In genomic region chr1:43199093-43199726, GRCh38 we compare ENCODE assay signal across 11 cellular contexts. TPM values are rescaled to one million over a fixed set of nuclear protein-coding genes. Genes with fewer than 3 reads are reported as not detected.
A peak's percentile ranks its signal among the peaks of the same experiment; 100 is the strongest.
DNase-seq lines count a peak whose midpoint lies in the region; ATAC-seq, FAIRE-seq and TF ChIP-seq lines count a peak whose summit lies in the region.
"Had no signal": no experiment of that assay in that cellular context is flagged by ENCODE, and none has a peak within 500 bp of the region (broad histone marks: within the 10 kb centered on the region; RNA-seq: fewer than 3 reads in every experiment).

No MANE protein-coding gene starts in this region.

- no peaks in the 10 kb centered on the region for H3K27me3 ChIP-seq in PC-3 (ENCODE audit: low read length)

- H3F3A ChIP-seq in PC-3 (ENCODE audit: low read length, unreplicated experiment), result no peaks in the 10 kb centered on the region

- H3K79me2 ChIP-seq in PC-3 (ENCODE audit: low read length), result no peaks in the 10 kb centered on the region

- POLR2A ChIA-PET in PC-3 (lab: Charles Lee; ENCODE audit: unreplicated experiment), result no interaction called here

- no peaks in the 10 kb centered on the region for H3K36me3 ChIP-seq in PC-3 (ENCODE audit: low read depth, low read length)
- H3K36me3 ChIP-seq: prostate gland had no signal

- BruUV-seq in PC-3 (replicated peaks; lab: Mats Ljungman, UMichigan), result no TSS peak

- peak; percentile 76 for ATAC-seq in GM21786 (IDR thresholded peaks at IDR 0.05; ENCODE audit: unreplicated experiment)
- no peak for ATAC-seq in GM21390 (IDR thresholded peaks at IDR 0.05; ENCODE audit: unreplicated experiment)
- ATAC-seq in GM19455 (IDR thresholded peaks at IDR 0.05; ENCODE audit: unreplicated experiment), result no peak
- ATAC-seq in HG03520 (IDR thresholded peaks at IDR 0.05; ENCODE audit: unreplicated experiment), result no peak
- no peak for ATAC-seq in PC-3

- peaks cover 9% of the 10 kb centered on the region for H3K9me3 ChIP-seq in PC-3 (ENCODE audit: low read length)
- H3K9me3 ChIP-seq: prostate gland had no signal

- H3K9me2 ChIP-seq in PC-3 (replicated peaks; ENCODE audit: low read length), result no peaks in the 10 kb centered on the region

- CTCF ChIA-PET in PC-3 (lab: Charles Lee), result no interaction called here

- H3K4me3 ChIP-seq in PC-3 (ENCODE audit: low read length), result no peak overlapping the region
- H3K4me3 ChIP-seq: prostate gland had no signal

- H4K20me1 ChIP-seq in PC-3 (ENCODE audit: low read length), result no peaks in the 10 kb centered on the region

- H3K27ac ChIP-seq in PC-3 (ENCODE audit: low read length), result no peak overlapping the region
- H3K27ac ChIP-seq: prostate gland had no signal

- peak; percentile 95 for FAIRE-seq in GM18507 (lab: Jason Lieb, UNC)

- H3K9ac ChIP-seq in PC-3 (ENCODE audit: low read length), result no peak overlapping the region

- peak; percentile 35 for DNase-seq in GM18507 (ENCODE audit: extremely low spot score, insufficient read length, low read depth)
- DNase-seq in NCI-H1436 (lab: John Stamatoyannopoulos, UW), result peak; percentile 77
- peak; percentile 24 for DNase-seq in glomerular visceral epithelial cell (ENCODE audit: extremely low spot score)
- DNase-seq in PC-3, result no peak
- DNase-seq: effector memory CD4-positive, alpha-beta T cell; NCI-H226 had no signal

- H2AFZ ChIP-seq in PC-3 (ENCODE audit: low read length), result no peak overlapping the region

- intact Hi-C loops in PC-3 (cut with micrococcal nuclease), result no loop called here

- TF ChIP-seq CTCF in PC-3 (conservative IDR thresholded peaks at IDR 0.05; ENCODE audit: low read depth, low read length), result no peak

- no peak overlapping the region for H3K4me2 ChIP-seq in PC-3 (ENCODE audit: low read length)

- no peaks in the 10 kb centered on the region for H3K4me1 ChIP-seq in PC-3 (ENCODE audit: insufficient read depth, low read length)
- H3K4me1 ChIP-seq: prostate gland had no signal

RNA-seq across cellular contexts. Expression of gene CFAP57, which starts 27.1 kb away (rescaled TPM):
- total RNA-seq in PC-3 (2014; rRNA removed), result 1.2 and 2.6 TPM in 2 replicates

RNA-seq across cellular contexts. Expression of gene EBNA1BP2, which starts 27.1 kb away (rescaled TPM):
- total RNA-seq in PC-3 (2014; rRNA removed), result 274 and 338 TPM in 2 replicates
